In genomic region chr16:17138801-17139200, GRCh38 we compare ENCODE assay signal across 1 cellular context.
A peak's percentile ranks its signal among the peaks of the same experiment; 100 is the strongest.
TF ChIP-seq lines count a peak whose summit lies in the region.

No MANE protein-coding gene starts in this region.

TF ChIP-seq in K562, 482 proteins besides CTCF, POLR2A, EP300 and RAD21 (continued from another document):
- no peak for TF ChIP-seq BCLAF1 (IDR thresholded peaks at IDR 0.05; ENCODE audit: borderline replicate concordance in 1 of 2, control insufficient read depth in 1 of 2, low read depth in 2 of 2, low read length in 1 of 2)
- TF ChIP-seq YY1 (IDR thresholded peaks at IDR 0.05; ENCODE audit: borderline replicate concordance in 1 of 3, control insufficient read depth in 1 of 3, extremely low read depth in 1 of 3, insufficient read depth in 3 of 3, insufficient read length in 1 of 3, insufficient replicate concordance in 2 of 3, low read depth in 1 of 3, low read length in 2 of 3), result peak in 1 of 3 experiments; percentile 58
- no peak for TF ChIP-seq USF1 (CRISPR knock-in tag; IDR thresholded peaks at IDR 0.05)
- no peak for TF ChIP-seq FOXJ3 (CRISPR knock-in tag; IDR thresholded peaks at IDR 0.05)
- no peak for TF ChIP-seq CBX8 (IDR thresholded peaks at IDR 0.05; ENCODE audit: borderline replicate concordance, extremely low read depth, low read depth, low read length, poor library complexity, severe bottlenecking)
- TF ChIP-seq EHMT2 (IDR thresholded peaks at IDR 0.05), result peak; percentile 95
- no peak for TF ChIP-seq TGIF2 (CRISPR knock-in tag; IDR thresholded peaks at IDR 0.05)
- no peak for TF ChIP-seq ZNF395 (CRISPR knock-in tag; IDR thresholded peaks at IDR 0.05)
- no peak for TF ChIP-seq KDM5B (IDR thresholded peaks at IDR 0.05; ENCODE audit: insufficient replicate concordance, low read depth, low read length)
- TF ChIP-seq HDAC1 (IDR thresholded peaks at IDR 0.05), result no peak
- no peak for TF ChIP-seq RNF2 (IDR thresholded peaks at IDR 0.05)
- no peak for TF ChIP-seq HMGXB4 (CRISPR knock-in tag; IDR thresholded peaks at IDR 0.05)
- no peak for TF ChIP-seq HDGF (IDR thresholded peaks at IDR 0.05)
